ENCODE assay signal across 11 cellular contexts in the genomic region with DNA sequence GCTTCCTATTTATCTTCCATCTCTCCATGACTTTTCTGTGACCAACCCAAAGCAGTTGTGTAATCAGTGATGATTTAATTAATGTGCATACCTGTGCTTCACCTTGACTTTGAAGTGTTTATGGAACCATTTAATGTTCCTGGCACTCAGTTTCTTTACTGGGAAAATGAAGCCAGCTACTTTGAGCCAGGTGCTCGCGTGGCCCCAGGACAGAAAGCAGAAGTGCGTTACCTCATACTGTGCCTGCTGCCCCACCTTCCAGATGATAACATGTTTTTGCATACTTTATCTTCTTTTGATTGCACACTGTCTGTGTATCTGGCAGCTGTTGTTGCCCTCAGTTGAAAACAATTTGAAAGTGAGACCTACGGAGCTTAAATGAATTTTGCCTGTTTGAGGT.
A peak's percentile ranks its signal among the peaks of the same experiment; 100 is the strongest.
DNase-seq lines count a peak whose midpoint lies in the region; ATAC-seq, FAIRE-seq and TF ChIP-seq lines count a peak whose summit lies in the region.
"Had no signal": no experiment of that assay in that cellular context is flagged by ENCODE, and none has a peak within 500 bp of the region (broad histone marks: within the 10 kb centered on the region; RNA-seq: fewer than 3 reads in every experiment).

No MANE protein-coding gene starts in this region.

- H3K36me3 Mint-ChIP-seq in activated naive CD4-positive, alpha-beta T cell treated with anti-CD3 and anti-CD28 coated beads for 36 hours (ENCODE audit: low read depth), result no peaks in the 10 kb centered on the region
- H3K36me3 Mint-ChIP-seq: CD8-positive, alpha-beta memory T cell had no signal

- TF ChIP-seq POLR2A in GM12892 (IDR thresholded peaks at IDR 0.05; ENCODE audit: low read depth, low read length) (no peak), suprapubic skin (IDR thresholded peaks at IDR 0.05) (no peak)

- ATAC-seq in GM21423 (IDR thresholded peaks at IDR 0.05; ENCODE audit: unreplicated experiment) (peak; percentile 74), HG03342 (IDR thresholded peaks at IDR 0.05; ENCODE audit: unreplicated experiment) (peak; percentile 79)

- H3K27me3 Mint-ChIP-seq in activated naive CD4-positive, alpha-beta T cell treated with anti-CD3 and anti-CD28 coated beads for 36 hours (ENCODE audit: low read depth), result peaks cover 14% of the 10 kb centered on the region

- H3K27ac ChIP-seq in suprapubic skin (no peak overlapping the region), substantia nigra (ENCODE audit: low read depth, low read length, poor library complexity, severe bottlenecking) (no peak overlapping the region)

- H3K9me3 Mint-ChIP-seq in activated naive CD4-positive, alpha-beta T cell treated with anti-CD3 and anti-CD28 coated beads for 36 hours, result no peaks in the 10 kb centered on the region
- H3K9me3 Mint-ChIP-seq: CD8-positive, alpha-beta memory T cell had no signal

- H3K4me3 ChIP-seq in suprapubic skin, result no peak overlapping the region

- H3K27me3 ChIP-seq in suprapubic skin, result no peaks in the 10 kb centered on the region

- DNase-seq in GM12892 (ENCODE audit: insufficient read length) (peak; percentile 26), SW480 (ENCODE audit: low spot score) (peak; percentile 64), suprapubic skin (ENCODE audit: low spot score in 2 of 2) (no peak), SW 1271 (lab: John Stamatoyannopoulos, UW) (no peak), substantia nigra (lab: John Stamatoyannopoulos, UW) (no peak)
- no peak for DNase-seq in activated naive CD4-positive, alpha-beta T cell treated with anti-CD3 and anti-CD28 coated beads for 36 hours
- DNase-seq: CD8-positive, alpha-beta memory T cell; cerebellar nuclear complex had no signal

- no peaks in the 10 kb centered on the region for H3K9me3 ChIP-seq in suprapubic skin

- peaks cover 15% of the 10 kb centered on the region for H3K4me1 ChIP-seq in suprapubic skin

- WGBS in suprapubic skin, result 48% methylated on average over 4 of the region's 4 CpGs

- TF ChIP-seq EP300 in suprapubic skin (IDR thresholded peaks at IDR 0.05), result no peak

- H3K4me1 Mint-ChIP-seq in activated naive CD4-positive, alpha-beta T cell treated with anti-CD3 and anti-CD28 coated beads for 36 hours (ENCODE audit: low read depth), result peaks cover 6% of the 10 kb centered on the region

- no peak for TF ChIP-seq CTCF in suprapubic skin (IDR thresholded peaks at IDR 0.05)

- CTCF ChIA-PET in activated naive CD4-positive, alpha-beta T cell treated with anti-CD3 and anti-CD28 coated beads for 36 hours (lab: Charles Lee), result no interaction called here

- intact Hi-C loops in activated naive CD4-positive, alpha-beta T cell treated with anti-CD3 and anti-CD28 coated beads for 36 hours (cut with micrococcal nuclease), result no loop called here

- H3K36me3 ChIP-seq in suprapubic skin, result no peaks in the 10 kb centered on the region

- no peak overlapping the region for H3K4me3 Mint-ChIP-seq in activated naive CD4-positive, alpha-beta T cell treated with anti-CD3 and anti-CD28 coated beads for 36 hours
- H3K4me3 Mint-ChIP-seq: CD8-positive, alpha-beta memory T cell had no signal

- FAIRE-seq in GM12892 (lab: Jason Lieb, UNC), result peak; percentile 95
- FAIRE-seq: TTC549 had no signal

- no peak overlapping the region for H3K27ac Mint-ChIP-seq in activated naive CD4-positive, alpha-beta T cell treated with anti-CD3 and anti-CD28 coated beads for 36 hours

Comparison
In these comparisons a context has a peak if more than half of its experiments do, and no peak if none do; other contexts are left out.
1. DNase-seq: peak in GM12892 (single experiment) and SW480 (single experiment); none in suprapubic skin (0 of 2), SW 1271 (0 of 2), substantia nigra (0 of 49) and activated naive CD4-positive, alpha-beta T cell treated with anti-CD3 and anti-CD28 coated beads for 36 hours (single experiment).